ENCODE assay signal across 23 cellular contexts in genomic region chr5:178474562-178475184, GRCh38.
DNase-seq lines count a peak whose midpoint lies in the region; ATAC-seq and TF ChIP-seq lines count a peak whose summit lies in the region.
"Had no signal": no experiment of that assay in that cellular context is flagged by ENCODE, and none has a peak within 500 bp of the region (broad histone marks: within the 10 kb centered on the region; RNA-seq: fewer than 3 reads in every experiment).

No MANE protein-coding gene starts in this region.

- H3K27me3 Mint-ChIP-seq in nephron (ENCODE audit: low read depth): peaks cover 3% of the 10 kb centered on the region
- H3K27me3 Mint-ChIP-seq: CD4-positive, CD25-positive, alpha-beta regulatory T cell had no signal

- TF ChIP-seq EP300 in sigmoid colon (IDR thresholded peaks at IDR 0.05): no peak

- peaks cover 66 to 100% (median 92%) of the 10 kb centered on the region in 10 experiments for H3K4me1 ChIP-seq in BLaER1 treated with 17β-estradiol and CSF1 and Interleukin-3, amounts not matched to agents 10 nM and 100 nM
- H3K4me1 ChIP-seq in sigmoid colon: no peaks in the 10 kb centered on the region
- no peaks in the 10 kb centered on the region for H3K4me1 ChIP-seq in HAP-1
- H3K4me1 ChIP-seq: breast epithelium, Peyer's patch had no signal

- H3K4me1 Mint-ChIP-seq in nephron: peaks cover 33% of the 10 kb centered on the region
- H3K4me1 Mint-ChIP-seq: CD4-positive, CD25-positive, alpha-beta regulatory T cell had no signal

- peaks cover 0 to 5% (median 0%) of the 10 kb centered on the region in 11 experiments; a peak in 1 of 22 replicates for H3K36me3 ChIP-seq in BLaER1 treated with 17β-estradiol and CSF1 and Interleukin-3, amounts not matched to agents 10 nM and 100 nM
- H3K36me3 ChIP-seq in sigmoid colon: no peaks in the 10 kb centered on the region
- no peaks in the 10 kb centered on the region for H3K36me3 ChIP-seq in HAP-1 (replicated peaks)
- H3K36me3 ChIP-seq: breast epithelium, esophagus squamous epithelium, ovary, Peyer's patch, WERI-Rb-1 had no signal

- DNase-seq in LoVo (ENCODE audit: low spot score) (peak; percentile 45), choroid plexus epithelial cell (ENCODE audit: low read depth) (peak; percentile 19), sigmoid colon (no peak), HAP-1 (ENCODE audit: low spot score in 2 of 2) (no peak)
- DNase-seq: activated CD4-positive, alpha-beta T cell treated with anti-CD3 and anti-CD28 coated beads, Interleukin-2, amount 50 U/mL, for 4 hours; activated gamma-delta T cell; CD4-positive, CD25-positive, alpha-beta regulatory T cell; DMS153; esophagus squamous epithelium; kidney glomerular epithelial cell; mesenchymal stem cell; NCI-H1105 treated with DMSO at 0.1 percent for 48 hours; NCI-H510A; ovary; WERI-Rb-1 had no signal

- no peak for ATAC-seq in GM21825 (IDR thresholded peaks at IDR 0.05; ENCODE audit: unreplicated experiment)
- ATAC-seq in GM21529 (IDR thresholded peaks at IDR 0.05; ENCODE audit: unreplicated experiment): no peak
- ATAC-seq: natural killer cell treated with Interleukin-12 subunit alpha and Interleukin-12 subunit beta and Interleukin-15 and Interleukin-18, amount 100 ng/mL, for 72 hours had no signal

- peaks cover 0 to 14% (median 0%) of the 10 kb centered on the region in 11 experiments; a peak in 4 of 22 replicates for H3K27me3 ChIP-seq in BLaER1 treated with 17β-estradiol and CSF1 and Interleukin-3, amounts not matched to agents 10 nM and 100 nM
- H3K27me3 ChIP-seq in sigmoid colon (peaks cover 0 to 3% (median 0%) of the 10 kb centered on the region in 3 donors), HAP-1 (ENCODE audit: low read depth) (no peaks in the 10 kb centered on the region)
- H3K27me3 ChIP-seq: breast epithelium, ovary, Peyer's patch had no signal

- peaks cover 11% of the 10 kb centered on the region for H3K9me3 Mint-ChIP-seq in nephron
- H3K9me3 Mint-ChIP-seq: CD4-positive, CD25-positive, alpha-beta regulatory T cell; natural killer cell treated with Interleukin-12 subunit alpha and Interleukin-12 subunit beta and Interleukin-15 and Interleukin-18, amount 100 ng/mL, for 72 hours had no signal

- H3K9ac ChIP-seq in BLaER1 treated with 17β-estradiol and CSF1 and Interleukin-3, amounts not matched to agents 10 nM and 100 nM: 0 out of 22 replicates have a peak overlapping the region, but pooled peaks of 1 of the 11 experiments have one; percentile 2

- H3K4me2 ChIP-seq in BLaER1 treated with 17β-estradiol and CSF1 and Interleukin-3, amounts not matched to agents 10 nM and 100 nM: peak overlapping the region in 5 of 11 experiments; percentile 5 to 96 (median 27); a peak in 9 of 22 replicates

- H3K36me3 Mint-ChIP-seq in nephron (ENCODE audit: low read depth): peaks cover 4% of the 10 kb centered on the region
- H3K36me3 Mint-ChIP-seq: CD4-positive, CD25-positive, alpha-beta regulatory T cell; natural killer cell treated with Interleukin-12 subunit alpha and Interleukin-12 subunit beta and Interleukin-15 and Interleukin-18, amount 100 ng/mL, for 72 hours had no signal

- no peaks in the 10 kb centered on the region for H4K20me1 ChIP-seq in BLaER1 treated with 17β-estradiol and CSF1 and Interleukin-3, amounts not matched to agents 10 nM and 100 nM

- H3K9me3 ChIP-seq in BLaER1 treated with 17β-estradiol and CSF1 and Interleukin-3, amounts not matched to agents 10 nM and 100 nM (replicated peaks in 1 of 11): peaks cover 8 to 17% (median 11%) of the 10 kb centered on the region in 11 experiments; a peak in 21 of 22 replicates
- H3K9me3 ChIP-seq in sigmoid colon: no peaks in the 10 kb centered on the region
- no peaks in the 10 kb centered on the region for H3K9me3 ChIP-seq in HAP-1
- H3K9me3 ChIP-seq: breast epithelium, esophagus squamous epithelium, ovary, Peyer's patch had no signal

- H3K27ac ChIP-seq in BLaER1 treated with 17β-estradiol and CSF1 and Interleukin-3, amounts not matched to agents 10 nM and 100 nM: peak overlapping the region in 7 of 11 experiments; percentile 29 to 94 (median 88); a peak in 8 of 22 replicates
- H3K27ac ChIP-seq in sigmoid colon: no peak overlapping the region
- H3K27ac ChIP-seq: breast epithelium, coronary artery, esophagus squamous epithelium, ovary, Peyer's patch, WERI-Rb-1 had no signal

- TF ChIP-seq POLR2A in sigmoid colon (IDR thresholded peaks at IDR 0.05): no peak

- 70 to 79% methylated on average over 7 of the region's 7 CpGs for WGBS in sigmoid colon, 2 donors

- intact Hi-C loops in sigmoid colon (cut with DNase I): no loop called here

- no peak overlapping the region for H3K4me3 Mint-ChIP-seq in nephron
- H3K4me3 Mint-ChIP-seq: CD4-positive, CD25-positive, alpha-beta regulatory T cell; natural killer cell treated with Interleukin-12 subunit alpha and Interleukin-12 subunit beta and Interleukin-15 and Interleukin-18, amount 100 ng/mL, for 72 hours had no signal

- TF ChIP-seq CTCF in choroid plexus epithelial cell (conservative IDR thresholded peaks at IDR 0.05; ENCODE audit: low read depth, low read length) (no peak), nephron (IDR thresholded peaks at IDR 0.05; ENCODE audit: unreplicated experiment in 3 of 3) (no peak), sigmoid colon (IDR thresholded peaks at IDR 0.05) (no peak)

- H3K27ac Mint-ChIP-seq in nephron: peak overlapping the region in 2 of 3 experiments; percentile 42 to 71
- H3K27ac Mint-ChIP-seq: CD4-positive, CD25-positive, alpha-beta regulatory T cell; natural killer cell treated with Interleukin-12 subunit alpha and Interleukin-12 subunit beta and Interleukin-15 and Interleukin-18, amount 100 ng/mL, for 72 hours had no signal

- in situ Hi-C loops in HAP-1 (cut with MboI; ENCODE audit: low sequenced_read_pairs): no loop called here

- no peak overlapping the region for H3K4me3 ChIP-seq in BLaER1 treated with 17β-estradiol and CSF1 and Interleukin-3, amounts not matched to agents 10 nM and 100 nM
- H3K4me3 ChIP-seq in choroid plexus epithelial cell (ENCODE audit: low read depth, low read length): no peak overlapping the region
- no peak overlapping the region for H3K4me3 ChIP-seq in sigmoid colon
- H3K4me3 ChIP-seq in HAP-1: no peak overlapping the region
- H3K4me3 ChIP-seq: breast epithelium, coronary artery, esophagus squamous epithelium, ovary, Peyer's patch had no signal

Comparison
In these comparisons a context has a peak if more than half of its experiments do, and no peak if none do; other contexts are left out.
1. H3K27ac ChIP-seq: peak in BLaER1 treated with 17β-estradiol and CSF1 and Interleukin-3, amounts not matched to agents 10 nM and 100 nM (7 of 11); none in sigmoid colon (0 of 4).
2. DNase-seq: peak in LoVo (single experiment) and choroid plexus epithelial cell (single experiment); none in sigmoid colon (single experiment) and HAP-1 (0 of 2).